ENCODE assay signal across 1 cellular context in genomic region chr21:42424848-42425602, GRCh38.
A peak's percentile ranks its signal among the peaks of the same experiment; 100 is the strongest.
TF ChIP-seq lines count a peak whose summit lies in the region.

No MANE protein-coding gene starts in this region.

TF ChIP-seq in HepG2, 621 proteins besides CTCF, POLR2A, EP300 and RAD21:
- TF ChIP-seq CEBPB (IDR thresholded peaks at IDR 0.05; ENCODE audit: borderline replicate concordance, low read depth, low read length) (peak; percentile 40; the same call in 1 of the 2 replicates), EED (CRISPR knock-in tag; IDR thresholded peaks at IDR 0.05) (no peak), NR2F1 (CRISPR knock-in tag; IDR thresholded peaks at IDR 0.05) (no peak), TFDP2 (CRISPR knock-in tag; IDR thresholded peaks at IDR 0.05) (no peak), ZNF20 (CRISPR knock-in tag; IDR thresholded peaks at IDR 0.05) (no peak)
TF ChIP-seq in HepG2: peak in this region for 1.
